Comparison of ENCODE assay signal across 1 cellular context in genomic region chr13:28534210-28534609, GRCh38.
TF ChIP-seq lines count a peak whose summit lies in the region.

No MANE protein-coding gene starts in this region.

TF ChIP-seq in IMR-90, 13 proteins besides CTCF, POLR2A, EP300 and RAD21 (continued from another document):
- TF ChIP-seq ELK1 (IDR thresholded peaks at IDR 0.05; ENCODE audit: borderline replicate concordance, low read depth, low read length) (no peak), CEBPB (IDR thresholded peaks at IDR 0.05; ENCODE audit: low read depth, low read length) (no peak), BHLHE40 (IDR thresholded peaks at IDR 0.05; ENCODE audit: low read depth, low read length) (no peak), RCOR1 (IDR thresholded peaks at IDR 0.05; ENCODE audit: insufficient replicate concordance, low read length) (no peak), MAZ (IDR thresholded peaks at IDR 0.05; ENCODE audit: borderline replicate concordance, low read depth, low read length) (no peak), MXI1 (IDR thresholded peaks at IDR 0.05; ENCODE audit: borderline replicate concordance, low read depth, low read length) (no peak)
